1 cellular context compared by ENCODE assay signal in the genomic region with DNA sequence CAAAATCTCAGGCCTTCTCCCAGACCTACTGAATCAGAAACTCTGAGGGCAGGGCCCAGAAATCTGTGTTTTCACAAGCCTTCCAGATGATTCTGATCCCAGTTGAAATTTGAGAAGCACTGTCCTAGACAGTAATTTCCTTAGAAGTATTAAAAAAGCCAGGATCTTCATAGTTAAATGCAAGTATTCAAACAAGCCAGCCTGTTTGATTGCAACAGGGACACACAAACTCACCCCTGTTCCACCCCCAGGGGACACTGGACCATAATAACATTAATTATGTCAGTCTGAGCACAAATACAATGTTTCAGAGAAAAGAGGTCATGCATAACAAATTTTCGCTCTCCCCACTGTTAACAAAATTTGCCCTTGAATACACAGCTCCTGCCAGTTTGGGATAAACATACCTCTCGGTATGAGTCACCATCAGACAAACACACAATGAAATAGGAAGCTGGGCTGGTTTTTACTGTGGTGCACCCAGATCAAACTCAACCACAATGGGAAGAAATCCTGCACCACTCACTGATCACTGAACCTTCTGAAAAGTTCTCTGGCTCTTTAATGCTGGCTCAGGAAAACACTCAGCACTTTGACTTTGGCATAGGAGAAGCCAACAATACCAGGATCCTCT.
A peak's percentile ranks its signal among the peaks of the same experiment; 100 is the strongest.
TF ChIP-seq lines count a peak whose summit lies in the region.

No MANE protein-coding gene starts in this region.

TF ChIP-seq in HepG2, 621 proteins besides CTCF, POLR2A, EP300 and RAD21 (continued from another document and continues in another):
- TF ChIP-seq, protein P1, sequence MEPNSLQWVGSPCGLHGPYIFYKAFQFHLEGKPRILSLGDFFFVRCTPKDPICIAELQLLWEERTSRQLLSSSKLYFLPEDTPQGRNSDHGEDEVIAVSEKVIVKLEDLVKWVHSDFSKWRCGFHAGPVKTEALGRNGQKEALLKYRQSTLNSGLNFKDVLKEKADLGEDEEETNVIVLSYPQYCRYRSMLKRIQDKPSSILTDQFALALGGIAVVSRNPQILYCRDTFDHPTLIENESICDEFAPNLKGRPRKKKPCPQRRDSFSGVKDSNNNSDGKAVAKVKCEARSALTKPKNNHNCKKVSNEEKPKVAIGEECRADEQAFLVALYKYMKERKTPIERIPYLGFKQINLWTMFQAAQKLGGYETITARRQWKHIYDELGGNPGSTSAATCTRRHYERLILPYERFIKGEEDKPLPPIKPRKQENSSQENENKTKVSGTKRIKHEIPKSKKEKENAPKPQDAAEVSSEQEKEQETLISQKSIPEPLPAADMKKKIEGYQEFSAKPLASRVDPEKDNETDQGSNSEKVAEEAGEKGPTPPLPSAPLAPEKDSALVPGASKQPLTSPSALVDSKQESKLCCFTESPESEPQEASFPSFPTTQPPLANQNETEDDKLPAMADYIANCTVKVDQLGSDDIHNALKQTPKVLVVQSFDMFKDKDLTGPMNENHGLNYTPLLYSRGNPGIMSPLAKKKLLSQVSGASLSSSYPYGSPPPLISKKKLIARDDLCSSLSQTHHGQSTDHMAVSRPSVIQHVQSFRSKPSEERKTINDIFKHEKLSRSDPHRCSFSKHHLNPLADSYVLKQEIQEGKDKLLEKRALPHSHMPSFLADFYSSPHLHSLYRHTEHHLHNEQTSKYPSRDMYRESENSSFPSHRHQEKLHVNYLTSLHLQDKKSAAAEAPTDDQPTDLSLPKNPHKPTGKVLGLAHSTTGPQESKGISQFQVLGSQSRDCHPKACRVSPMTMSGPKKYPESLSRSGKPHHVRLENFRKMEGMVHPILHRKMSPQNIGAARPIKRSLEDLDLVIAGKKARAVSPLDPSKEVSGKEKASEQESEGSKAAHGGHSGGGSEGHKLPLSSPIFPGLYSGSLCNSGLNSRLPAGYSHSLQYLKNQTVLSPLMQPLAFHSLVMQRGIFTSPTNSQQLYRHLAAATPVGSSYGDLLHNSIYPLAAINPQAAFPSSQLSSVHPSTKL (CRISPR knock-in tag; IDR thresholded peaks at IDR 0.05), result peak; percentile 83
- TF ChIP-seq, protein P2, sequence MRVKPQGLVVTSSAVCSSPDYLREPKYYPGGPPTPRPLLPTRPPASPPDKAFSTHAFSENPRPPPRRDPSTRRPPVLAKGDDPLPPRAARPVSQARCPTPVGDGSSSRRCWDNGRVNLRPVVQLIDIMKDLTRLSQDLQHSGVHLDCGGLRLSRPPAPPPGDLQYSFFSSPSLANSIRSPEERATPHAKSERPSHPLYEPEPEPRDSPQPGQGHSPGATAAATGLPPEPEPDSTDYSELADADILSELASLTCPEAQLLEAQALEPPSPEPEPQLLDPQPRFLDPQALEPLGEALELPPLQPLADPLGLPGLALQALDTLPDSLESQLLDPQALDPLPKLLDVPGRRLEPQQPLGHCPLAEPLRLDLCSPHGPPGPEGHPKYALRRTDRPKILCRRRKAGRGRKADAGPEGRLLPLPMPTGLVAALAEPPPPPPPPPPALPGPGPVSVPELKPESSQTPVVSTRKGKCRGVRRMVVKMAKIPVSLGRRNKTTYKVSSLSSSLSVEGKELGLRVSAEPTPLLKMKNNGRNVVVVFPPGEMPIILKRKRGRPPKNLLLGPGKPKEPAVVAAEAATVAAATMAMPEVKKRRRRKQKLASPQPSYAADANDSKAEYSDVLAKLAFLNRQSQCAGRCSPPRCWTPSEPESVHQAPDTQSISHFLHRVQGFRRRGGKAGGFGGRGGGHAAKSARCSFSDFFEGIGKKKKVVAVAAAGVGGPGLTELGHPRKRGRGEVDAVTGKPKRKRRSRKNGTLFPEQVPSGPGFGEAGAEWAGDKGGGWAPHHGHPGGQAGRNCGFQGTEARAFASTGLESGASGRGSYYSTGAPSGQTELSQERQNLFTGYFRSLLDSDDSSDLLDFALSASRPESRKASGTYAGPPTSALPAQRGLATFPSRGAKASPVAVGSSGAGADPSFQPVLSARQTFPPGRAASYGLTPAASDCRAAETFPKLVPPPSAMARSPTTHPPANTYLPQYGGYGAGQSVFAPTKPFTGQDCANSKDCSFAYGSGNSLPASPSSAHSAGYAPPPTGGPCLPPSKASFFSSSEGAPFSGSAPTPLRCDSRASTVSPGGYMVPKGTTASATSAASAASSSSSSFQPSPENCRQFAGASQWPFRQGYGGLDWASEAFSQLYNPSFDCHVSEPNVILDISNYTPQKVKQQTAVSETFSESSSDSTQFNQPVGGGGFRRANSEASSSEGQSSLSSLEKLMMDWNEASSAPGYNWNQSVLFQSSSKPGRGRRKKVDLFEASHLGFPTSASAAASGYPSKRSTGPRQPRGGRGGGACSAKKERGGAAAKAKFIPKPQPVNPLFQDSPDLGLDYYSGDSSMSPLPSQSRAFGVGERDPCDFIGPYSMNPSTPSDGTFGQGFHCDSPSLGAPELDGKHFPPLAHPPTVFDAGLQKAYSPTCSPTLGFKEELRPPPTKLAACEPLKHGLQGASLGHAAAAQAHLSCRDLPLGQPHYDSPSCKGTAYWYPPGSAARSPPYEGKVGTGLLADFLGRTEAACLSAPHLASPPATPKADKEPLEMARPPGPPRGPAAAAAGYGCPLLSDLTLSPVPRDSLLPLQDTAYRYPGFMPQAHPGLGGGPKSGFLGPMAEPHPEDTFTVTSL (CRISPR knock-in tag; IDR thresholded peaks at IDR 0.05; ENCODE audit: borderline replicate concordance), result peak; percentile 74; the same call in 1 of the 2 replicates
- TF ChIP-seq EEA1 (CRISPR knock-in tag; IDR thresholded peaks at IDR 0.05; ENCODE audit: borderline replicate concordance), result no peak
- 0 out of 2 replicates have a peak, but pooled peaks have one; percentile 25 for TF ChIP-seq HDAC2 (CRISPR knock-in tag; IDR thresholded peaks at IDR 0.05)
- 0 out of 2 replicates have a peak, but pooled peaks have one; percentile 37 for TF ChIP-seq IRF2 (CRISPR knock-in tag; IDR thresholded peaks at IDR 0.05)
- TF ChIP-seq KDM4B (CRISPR knock-in tag; IDR thresholded peaks at IDR 0.05), result no peak
- TF ChIP-seq, protein P3, sequence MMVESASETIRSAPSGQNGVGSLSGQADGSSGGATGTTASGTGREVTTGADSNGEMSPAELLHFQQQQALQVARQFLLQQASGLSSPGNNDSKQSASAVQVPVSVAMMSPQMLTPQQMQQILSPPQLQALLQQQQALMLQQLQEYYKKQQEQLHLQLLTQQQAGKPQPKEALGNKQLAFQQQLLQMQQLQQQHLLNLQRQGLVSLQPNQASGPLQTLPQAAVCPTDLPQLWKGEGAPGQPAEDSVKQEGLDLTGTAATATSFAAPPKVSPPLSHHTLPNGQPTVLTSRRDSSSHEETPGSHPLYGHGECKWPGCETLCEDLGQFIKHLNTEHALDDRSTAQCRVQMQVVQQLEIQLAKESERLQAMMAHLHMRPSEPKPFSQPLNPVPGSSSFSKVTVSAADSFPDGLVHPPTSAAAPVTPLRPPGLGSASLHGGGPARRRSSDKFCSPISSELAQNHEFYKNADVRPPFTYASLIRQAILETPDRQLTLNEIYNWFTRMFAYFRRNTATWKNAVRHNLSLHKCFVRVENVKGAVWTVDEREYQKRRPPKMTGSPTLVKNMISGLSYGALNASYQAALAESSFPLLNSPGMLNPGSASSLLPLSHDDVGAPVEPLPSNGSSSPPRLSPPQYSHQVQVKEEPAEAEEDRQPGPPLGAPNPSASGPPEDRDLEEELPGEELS (CRISPR knock-in tag; IDR thresholded peaks at IDR 0.05), result peak; percentile 92
- peak; percentile 71 for TF ChIP-seq GATAD2A (CRISPR knock-in tag; IDR thresholded peaks at IDR 0.05)
- no peak for TF ChIP-seq RBAK (CRISPR knock-in tag; IDR thresholded peaks at IDR 0.05)
- TF ChIP-seq ELF1 (CRISPR knock-in tag; IDR thresholded peaks at IDR 0.05), result peak; percentile 42; the same call in 1 of the 2 replicates
- TF ChIP-seq ZNF329 (CRISPR knock-in tag; IDR thresholded peaks at IDR 0.05; ENCODE audit: low read depth), result peak; percentile 73; the same call in 1 of the 2 replicates
- TF ChIP-seq KDM5A (IDR thresholded peaks at IDR 0.05; ENCODE audit: borderline replicate concordance, low read length), result no peak
- no peak for TF ChIP-seq ZNF841 (CRISPR knock-in tag; IDR thresholded peaks at IDR 0.05; ENCODE audit: borderline replicate concordance)
- TF ChIP-seq, protein P4, sequence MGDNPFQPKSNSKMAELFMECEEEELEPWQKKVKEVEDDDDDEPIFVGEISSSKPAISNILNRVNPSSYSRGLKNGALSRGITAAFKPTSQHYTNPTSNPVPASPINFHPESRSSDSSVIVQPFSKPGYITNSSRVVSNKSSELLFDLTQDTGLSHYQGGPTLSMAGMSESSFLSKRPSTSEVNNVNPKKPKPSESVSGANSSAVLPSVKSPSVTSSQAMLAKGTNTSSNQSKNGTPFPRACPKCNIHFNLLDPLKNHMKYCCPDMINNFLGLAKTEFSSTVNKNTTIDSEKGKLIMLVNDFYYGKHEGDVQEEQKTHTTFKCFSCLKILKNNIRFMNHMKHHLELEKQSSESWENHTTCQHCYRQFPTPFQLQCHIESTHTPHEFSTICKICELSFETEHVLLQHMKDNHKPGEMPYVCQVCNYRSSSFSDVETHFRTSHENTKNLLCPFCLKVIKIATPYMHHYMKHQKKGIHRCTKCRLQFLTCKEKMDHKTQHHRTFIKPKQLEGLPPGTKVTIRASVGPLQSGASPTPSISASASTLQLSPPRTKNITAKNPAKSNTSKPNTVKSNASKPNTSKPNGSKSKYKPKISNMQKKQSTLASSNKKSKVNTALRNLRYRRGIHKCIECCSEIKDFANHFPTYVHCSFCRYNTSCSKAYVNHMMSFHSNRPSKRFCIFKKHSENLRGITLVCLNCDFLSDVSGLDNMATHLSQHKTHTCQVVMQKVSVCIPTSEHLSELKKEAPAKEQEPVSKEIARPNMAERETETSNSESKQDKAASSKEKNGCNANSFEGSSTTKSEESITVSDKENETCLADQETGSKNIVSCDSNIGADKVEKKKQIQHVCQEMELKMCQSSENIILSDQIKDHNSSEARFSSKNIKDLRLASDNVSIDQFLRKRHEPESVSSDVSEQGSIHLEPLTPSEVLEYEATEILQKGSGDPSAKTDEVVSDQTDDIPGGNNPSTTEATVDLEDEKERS (CRISPR knock-in tag; IDR thresholded peaks at IDR 0.05), result no peak
- TF ChIP-seq MTF1 (CRISPR knock-in tag; IDR thresholded peaks at IDR 0.05), result no peak
- no peak for TF ChIP-seq CHD4 (IDR thresholded peaks at IDR 0.05; ENCODE audit: borderline replicate concordance, low read length)
- peak; percentile 17; the same call in 1 of the 2 replicates for TF ChIP-seq CEBPG (CRISPR knock-in tag; IDR thresholded peaks at IDR 0.05)
- no peak for TF ChIP-seq ZC3H13 (CRISPR knock-in tag; IDR thresholded peaks at IDR 0.05)
- TF ChIP-seq ZNF337 (CRISPR knock-in tag; IDR thresholded peaks at IDR 0.05; ENCODE audit: borderline replicate concordance, low read depth), result 0 out of 2 replicates have a peak, but pooled peaks have one; percentile 39
- TF ChIP-seq SOX13 (IDR thresholded peaks at IDR 0.05), result no peak
- TF ChIP-seq SOX13 (CRISPR knock-in tag; conservative IDR thresholded peaks at IDR 0.05 in 1 of 2, IDR thresholded peaks at IDR 0.05 in 1 of 2), result peak in 1 of 2 experiments; percentile 84; a peak in 2 of 4 replicates
- TF ChIP-seq KLF11 (CRISPR knock-in tag; IDR thresholded peaks at IDR 0.05), result no peak
- TF ChIP-seq HNF4G (IDR thresholded peaks at IDR 0.05; ENCODE audit: borderline replicate concordance, low read depth, low read length), result no peak
- no peak for TF ChIP-seq HNF4G (CRISPR knock-in tag; IDR thresholded peaks at IDR 0.05; ENCODE audit: borderline replicate concordance, low read depth)
- no peak for TF ChIP-seq ZNF235 (CRISPR knock-in tag; IDR thresholded peaks at IDR 0.05; ENCODE audit: borderline replicate concordance)
- TF ChIP-seq NR2F6 (IDR thresholded peaks at IDR 0.05), result peak; percentile 21; the same call in 1 of the 2 replicates
- TF ChIP-seq NR2F6 (CRISPR knock-in tag; IDR thresholded peaks at IDR 0.05), result no peak
- no peak for TF ChIP-seq HNRNPLL (IDR thresholded peaks at IDR 0.05; ENCODE audit: low read depth, low read length, poor library complexity, severe bottlenecking)
- TF ChIP-seq CCAR2 (optimal IDR thresholded peaks at IDR 0.05; ENCODE audit: low read depth, low read length), result no peak
- peak; percentile 27; the same call in 1 of the 2 replicates for TF ChIP-seq SAP130 (CRISPR knock-in tag; IDR thresholded peaks at IDR 0.05; ENCODE audit: low read depth)
- TF ChIP-seq, protein P5, sequence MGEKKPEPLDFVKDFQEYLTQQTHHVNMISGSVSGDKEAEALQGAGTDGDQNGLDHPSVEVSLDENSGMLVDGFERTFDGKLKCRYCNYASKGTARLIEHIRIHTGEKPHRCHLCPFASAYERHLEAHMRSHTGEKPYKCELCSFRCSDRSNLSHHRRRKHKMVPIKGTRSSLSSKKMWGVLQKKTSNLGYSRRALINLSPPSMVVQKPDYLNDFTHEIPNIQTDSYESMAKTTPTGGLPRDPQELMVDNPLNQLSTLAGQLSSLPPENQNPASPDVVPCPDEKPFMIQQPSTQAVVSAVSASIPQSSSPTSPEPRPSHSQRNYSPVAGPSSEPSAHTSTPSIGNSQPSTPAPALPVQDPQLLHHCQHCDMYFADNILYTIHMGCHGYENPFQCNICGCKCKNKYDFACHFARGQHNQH (CRISPR knock-in tag; IDR thresholded peaks at IDR 0.05), result 0 out of 2 replicates have a peak, but pooled peaks have one; percentile 49
- TF ChIP-seq ZBTB1 (CRISPR knock-in tag; IDR thresholded peaks at IDR 0.05; ENCODE audit: borderline replicate concordance), result no peak
